Comparison of ENCODE assay signal across 8 cellular contexts in the genomic region with DNA sequence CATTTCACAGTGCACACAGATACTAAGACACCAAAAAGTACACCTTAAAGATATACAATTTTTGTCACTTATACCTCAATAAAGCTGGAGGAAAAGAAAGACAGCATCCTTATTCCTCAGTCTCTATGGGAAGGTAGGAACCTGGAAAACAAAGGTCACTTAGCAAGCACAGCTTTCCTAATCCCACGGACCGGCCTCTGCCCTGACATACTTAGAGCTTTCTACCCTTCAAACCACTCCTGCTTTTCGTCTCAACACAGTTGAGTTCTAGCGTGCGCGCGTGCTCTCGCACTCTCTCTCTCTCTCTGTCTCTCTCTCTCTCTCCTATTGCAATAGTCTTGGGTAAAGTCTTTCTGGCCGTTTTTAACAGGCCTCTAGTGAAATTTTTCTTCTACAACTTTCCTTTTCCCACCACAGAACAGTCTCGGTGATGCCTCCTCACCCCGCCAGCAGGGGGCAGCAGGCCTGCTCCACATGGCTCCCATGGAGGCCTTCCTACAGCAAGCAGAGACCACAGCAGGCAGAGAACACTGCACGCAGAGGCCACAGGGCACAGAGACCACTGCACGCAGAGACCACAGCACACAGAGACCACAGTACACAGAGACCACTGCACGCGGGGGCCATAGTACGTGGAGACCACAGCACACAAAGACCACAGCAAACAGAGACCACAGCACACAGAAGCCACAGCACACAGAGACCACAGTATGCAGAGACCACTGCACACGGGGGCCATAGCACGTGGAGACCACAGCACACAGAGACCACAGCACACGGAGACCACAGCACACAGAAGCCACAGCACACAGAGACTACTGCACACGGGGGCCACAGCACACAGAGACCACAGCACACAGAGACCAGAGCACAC.
DNase-seq lines count a peak whose midpoint lies in the region; ATAC-seq and TF ChIP-seq lines count a peak whose summit lies in the region.

No MANE protein-coding gene starts in this region.

- no peaks in the 10 kb centered on the region for H3K9me3 Mint-ChIP-seq in endothelial cell (ENCODE audit: unreplicated experiment)

- no peaks in the 10 kb centered on the region for H3K36me3 Mint-ChIP-seq in endothelial cell (ENCODE audit: low read depth, unreplicated experiment)

- H3K4me1 Mint-ChIP-seq in endothelial cell (ENCODE audit: unreplicated experiment): no peaks in the 10 kb centered on the region

- TF ChIP-seq CTCF in endothelial cell (IDR thresholded peaks at IDR 0.05; ENCODE audit: unreplicated experiment): peak; percentile 73

- peak; percentile 86 for ATAC-seq in GM21786 (IDR thresholded peaks at IDR 0.05; ENCODE audit: unreplicated experiment)

- DNase-seq in NCI-H1417 (lab: John Stamatoyannopoulos, UW) (peak; percentile 12 to 65 (median 39)), NCI-H1417 treated with DMSO at 0.1 percent for 48 hours (lab: John Stamatoyannopoulos, UW) (no peak), LoVo (ENCODE audit: low spot score) (peak; percentile 8), endothelial cell (ENCODE audit: low spot score) (peak; percentile 75), middle frontal gyrus (ENCODE audit: extremely low spot score, low spot score) (no peak)
- DNase-seq in activated CD4-positive, alpha-beta T cell treated with anti-CD3 and anti-CD28 coated beads, Interleukin-2, amount 50 U/mL, for 24 hours (ENCODE audit: low read depth in 1 of 2, low spot score in 1 of 2): peak; percentile 37 to 71
- DNase-seq in stimulated activated CD4-positive, alpha-beta T cell treated with anti-CD3 and anti-CD28 coated beads, Interleukin-12 subunit alpha, Interleukin-12 subunit beta, amount 100 ng/mL, for 48 hours (ENCODE audit: low read depth in 2 of 3, low spot score in 1 of 3): peak; percentile 51 to 71 (median 67)

- H3K27ac Mint-ChIP-seq in endothelial cell (ENCODE audit: unreplicated experiment): no peak overlapping the region

- H3K27me3 Mint-ChIP-seq in endothelial cell (ENCODE audit: unreplicated experiment): peaks cover 2% of the 10 kb centered on the region

- no peak overlapping the region for H3K4me3 Mint-ChIP-seq in endothelial cell (ENCODE audit: unreplicated experiment)

Comparison
In these comparisons a context has a peak if more than half of its experiments do, and no peak if none do; other contexts are left out.
1. DNase-seq: peak in NCI-H1417 (3 of 3), LoVo (single experiment), activated CD4-positive, alpha-beta T cell treated with anti-CD3 and anti-CD28 coated beads, Interleukin-2, amount 50 U/mL, for 24 hours (2 of 2), endothelial cell (single experiment) and stimulated activated CD4-positive, alpha-beta T cell treated with anti-CD3 and anti-CD28 coated beads, Interleukin-12 subunit alpha, Interleukin-12 subunit beta, amount 100 ng/mL, for 48 hours (3 of 3); none in NCI-H1417 treated with DMSO at 0.1 percent for 48 hours (single experiment) and middle frontal gyrus (single experiment).